ENCODE assay signal across 11 cellular contexts in genomic region chr2:121599963-121600651, GRCh38. TPM values are rescaled to one million over a fixed set of nuclear protein-coding genes. Genes with fewer than 3 reads are reported as not detected.
DNase-seq lines count a peak whose midpoint lies in the region; ATAC-seq and TF ChIP-seq lines count a peak whose summit lies in the region.
"Had no signal": no experiment of that assay in that cellular context is flagged by ENCODE, and none has a peak within 500 bp of the region (broad histone marks: within the 10 kb centered on the region; RNA-seq: fewer than 3 reads in every experiment).

No MANE protein-coding gene starts in this region.

- H3K4me3 Mint-ChIP-seq in activated CD8-positive, alpha-beta memory T cell treated with anti-CD3 and anti-CD28 coated beads, Interleukin-2, amount 10 ng/mL, durations not matched to agents 7 days and 5 days, result no peak overlapping the region

- H3K27me3 ChIP-seq in neutrophil (no peaks in the 10 kb centered on the region), right cardiac atrium (ENCODE audit: control insufficient read depth, insufficient read depth) (no peaks in the 10 kb centered on the region)
- H3K27me3 ChIP-seq: thyroid gland had no signal

- TF ChIP-seq CTCF in neutrophil (IDR thresholded peaks at IDR 0.05), result no peak

- no peaks in the 10 kb centered on the region for H3K27me3 Mint-ChIP-seq in activated CD8-positive, alpha-beta memory T cell treated with anti-CD3 and anti-CD28 coated beads, Interleukin-2, amount 10 ng/mL, durations not matched to agents 7 days and 5 days

- H3K9me3 Mint-ChIP-seq in activated CD8-positive, alpha-beta memory T cell treated with anti-CD3 and anti-CD28 coated beads, Interleukin-2, amount 10 ng/mL, durations not matched to agents 7 days and 5 days (ENCODE audit: low read depth), result no peaks in the 10 kb centered on the region

- intact Hi-C loops in right cardiac atrium (cut with DNase I), result loop anchor here in 3 of 4 donors (5.0 to 10.0 kb wide), 3 partner anchors 45 to 65 kb away; partner anchors contain the start of genes CLASP1 (in 3 of the 3) and RNU4ATAC (in 1 of the 3)

- peak overlapping the region; percentile 31 for H3K27ac Mint-ChIP-seq in activated CD8-positive, alpha-beta memory T cell treated with anti-CD3 and anti-CD28 coated beads, Interleukin-2, amount 10 ng/mL, durations not matched to agents 7 days and 5 days

- peaks cover 12% of the 10 kb centered on the region for H3K36me3 ChIP-seq in neutrophil
- H3K36me3 ChIP-seq: thyroid gland had no signal

- H3K4me3 ChIP-seq in neutrophil (ENCODE audit: low read depth in 1 of 2, low read length in 1 of 2) (no peak overlapping the region), right cardiac atrium (ENCODE audit: low read length) (no peak overlapping the region)
- H3K4me3 ChIP-seq: thyroid gland had no signal

- H3K9me3 ChIP-seq in neutrophil, result no peaks in the 10 kb centered on the region
- H3K9me3 ChIP-seq in right cardiac atrium (ENCODE audit: control insufficient read depth, low read length), result no peaks in the 10 kb centered on the region
- H3K9me3 ChIP-seq: thyroid gland had no signal

- CTCF ChIA-PET in activated CD8-positive, alpha-beta memory T cell treated with anti-CD3 and anti-CD28 coated beads, Interleukin-2, amount 10 ng/mL, durations not matched to agents 7 days and 5 days (lab: Charles Lee), result no interaction called here

- no peak for ATAC-seq in activated CD8-positive, alpha-beta memory T cell treated with anti-CD3 and anti-CD28 coated beads, Interleukin-2, amount 10 ng/mL, durations not matched to agents 7 days and 5 days
- peak; percentile 40 for ATAC-seq in HG02571 (IDR thresholded peaks at IDR 0.05; ENCODE audit: unreplicated experiment)
- peak; percentile 30 for ATAC-seq in HG03558 (IDR thresholded peaks at IDR 0.05; ENCODE audit: extremely low read depth, unreplicated experiment)
- no peak for ATAC-seq in right cardiac atrium
- no peak for ATAC-seq in GM19023 (IDR thresholded peaks at IDR 0.05; ENCODE audit: unreplicated experiment)
- ATAC-seq: HepG2 had no signal

- H3K27ac ChIP-seq in neutrophil (peak overlapping the region; percentile 51), right cardiac atrium (ENCODE audit: low read length) (no peak overlapping the region)
- H3K27ac ChIP-seq: thyroid gland had no signal

- DNase-seq in activated CD8-positive, alpha-beta memory T cell treated with anti-CD3 and anti-CD28 coated beads, Interleukin-2, amount 10 ng/mL, durations not matched to agents 7 days and 5 days, result no peak
- DNase-seq in activated CD8-positive, alpha-beta memory T cell treated with anti-CD3 and anti-CD28 coated beads for 24 hours, result no peak
- no peak for DNase-seq in right cardiac atrium
- DNase-seq in occipital lobe (lab: John Stamatoyannopoulos, UW), result no peak
- DNase-seq: activated CD8-positive, alpha-beta memory T cell treated with anti-CD3 and anti-CD28 coated beads, Interleukin-2, amount 50 U/mL, for 48 hours; thyroid gland had no signal

- H3K4me1 Mint-ChIP-seq in activated CD8-positive, alpha-beta memory T cell treated with anti-CD3 and anti-CD28 coated beads, Interleukin-2, amount 10 ng/mL, durations not matched to agents 7 days and 5 days, result peaks cover 36% of the 10 kb centered on the region

- peaks cover 29% of the 10 kb centered on the region for H3K36me3 Mint-ChIP-seq in activated CD8-positive, alpha-beta memory T cell treated with anti-CD3 and anti-CD28 coated beads, Interleukin-2, amount 10 ng/mL, durations not matched to agents 7 days and 5 days

- H3K4me1 ChIP-seq in neutrophil (ENCODE audit: control insufficient read depth in 1 of 2, insufficient read depth in 1 of 2, low read depth in 1 of 2, low read length in 1 of 2) (peaks cover 32 to 33% of the 10 kb centered on the region in 2 experiments), right cardiac atrium (ENCODE audit: control insufficient read depth, insufficient read depth, low read length) (no peaks in the 10 kb centered on the region)

RNA-seq across cellular contexts. Expression of gene CLASP1, which starts 49.2 kb away (rescaled TPM):
- total RNA-seq in activated CD8-positive, alpha-beta memory T cell treated with anti-CD3 and anti-CD28 coated beads, Interleukin-2, amount 10 ng/mL, durations not matched to agents 7 days and 5 days, result 10 to 100 TPM; 62.3 to 76.1 TPM
- 10 to 100 TPM; 49.0 to 62.4 (median 60.7) TPM for total RNA-seq in right cardiac atrium
- polyA plus RNA-seq in right cardiac atrium, result 19.1 TPM
- 215 TPM for total RNA-seq in occipital lobe

Comparison
In these comparisons a context has a peak if more than half of its experiments do, and no peak if none do; other contexts are left out.
1. ATAC-seq: peak in HG02571 (single experiment) and HG03558 (single experiment); none in activated CD8-positive, alpha-beta memory T cell treated with anti-CD3 and anti-CD28 coated beads, Interleukin-2, amount 10 ng/mL, durations not matched to agents 7 days and 5 days (single experiment), right cardiac atrium (0 of 2) and GM19023 (single experiment).